8 cellular contexts compared by ENCODE assay signal in the genomic region with DNA sequence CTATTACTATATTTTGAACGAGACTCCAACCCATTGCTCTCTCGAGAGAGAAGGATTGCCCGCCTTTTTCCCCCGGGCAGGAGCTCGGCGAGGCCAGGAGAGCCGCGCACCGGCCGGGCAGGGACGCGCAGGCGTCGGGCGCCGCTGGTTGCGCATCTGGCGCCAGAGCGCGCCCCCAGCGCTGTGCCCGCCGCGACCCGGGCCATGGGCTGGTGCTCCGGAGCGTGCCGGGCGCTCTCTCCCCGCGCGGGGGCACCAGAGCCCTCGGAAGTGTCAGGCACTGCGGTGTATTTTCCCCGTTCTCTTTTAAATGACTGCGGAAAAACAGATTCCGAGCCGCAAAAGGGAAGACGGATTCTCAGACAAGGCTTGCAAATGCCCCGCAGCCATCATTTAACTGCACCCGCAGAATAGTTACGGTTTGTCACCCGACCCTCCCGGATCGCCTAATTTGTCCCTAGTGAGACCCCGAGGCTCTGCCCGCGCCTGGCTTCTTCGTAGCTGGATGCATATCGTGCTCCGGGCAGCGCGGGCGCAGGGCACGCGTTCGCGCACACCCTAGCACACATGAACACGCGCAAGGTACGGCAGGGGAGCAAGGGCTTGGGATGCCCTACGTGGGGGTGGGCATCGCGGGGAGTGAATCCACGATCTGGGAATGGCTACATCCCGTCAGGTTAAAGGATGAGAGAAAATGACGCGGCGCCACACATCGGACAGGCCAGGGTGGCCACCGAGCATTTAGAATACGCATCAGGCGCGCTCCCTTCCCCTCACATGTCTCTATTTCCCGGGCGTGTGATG. TPM values are rescaled to one million over a fixed set of nuclear protein-coding genes. Genes with fewer than 3 reads are reported as not detected.
A peak's percentile ranks its signal among the peaks of the same experiment; 100 is the strongest.
DNase-seq lines count a peak whose midpoint lies in the region; ATAC-seq and TF ChIP-seq lines count a peak whose summit lies in the region.

No MANE protein-coding gene starts in this region.

- peaks cover 0 to 4% of the 10 kb centered on the region in 2 donors for H3K9me3 Mint-ChIP-seq in activated naive CD4-positive, alpha-beta T cell treated with anti-CD3 and anti-CD28 coated beads, Interleukin-2, amount 50 U/mL, for 72 hours

- H3K27ac ChIP-seq in osteoblast (ENCODE audit: low read depth, low read length) = no peak overlapping the region

- H3K27ac Mint-ChIP-seq in activated naive CD4-positive, alpha-beta T cell treated with anti-CD3 and anti-CD28 coated beads, Interleukin-2, amount 50 U/mL, for 72 hours = peak overlapping the region in 1 of 2 donors; percentile 22

- ATAC-seq in GM18502 (IDR thresholded peaks at IDR 0.05; ENCODE audit: poor library complexity, unreplicated experiment) (peak; percentile 85), HG02981 (IDR thresholded peaks at IDR 0.05; ENCODE audit: unreplicated experiment) (peak; percentile 66)
- ATAC-seq in activated naive CD4-positive, alpha-beta T cell treated with anti-CD3 and anti-CD28 coated beads, Interleukin-2, amount 50 U/mL, for 72 hours = peak; percentile 40 to 85

- H3K36me3 Mint-ChIP-seq in activated naive CD4-positive, alpha-beta T cell treated with anti-CD3 and anti-CD28 coated beads, Interleukin-2, amount 50 U/mL, for 72 hours = peaks cover 0 to 16% of the 10 kb centered on the region in 2 donors

- H3K79me2 ChIP-seq in osteoblast (ENCODE audit: insufficient read depth, low read length) = no peaks in the 10 kb centered on the region

- no peaks in the 10 kb centered on the region for H3K9me3 ChIP-seq in osteoblast (ENCODE audit: low read depth, low read length)

- no peaks in the 10 kb centered on the region for H4K20me1 ChIP-seq in osteoblast (ENCODE audit: insufficient read depth, low read length)

- peak overlapping the region; percentile 74 for H3K4me2 ChIP-seq in osteoblast (ENCODE audit: insufficient read depth, low read length)

- peak overlapping the region; percentile 70 for H2AFZ ChIP-seq in osteoblast (ENCODE audit: low read length)

- in situ Hi-C loops in ACHN (cut with HindIII; ENCODE audit: low pct_ligation_motif_present, low pct_unique_long_range_greater_than_20kb, low sequenced_read_pairs) = no loop called here

- peak overlapping the region; percentile 63 for H3K4me3 ChIP-seq in osteoblast (ENCODE audit: insufficient read depth, low read length)

- peaks cover 30% of the 10 kb centered on the region for H3K27me3 ChIP-seq in osteoblast (ENCODE audit: insufficient read depth, low read length)

- TF ChIP-seq CTCF in osteoblast (IDR thresholded peaks at IDR 0.05; ENCODE audit: extremely low read depth, low read depth, low read length) = peak; percentile 21

- intact Hi-C loops in head of caudate nucleus (cut with DNase I) = loop anchor here (5.0 to 10.0 kb wide), 3 partner anchors 274 to 589 kb away; no protein-coding TSS in a partner anchor

- H3K36me3 ChIP-seq in osteoblast (ENCODE audit: insufficient read depth, low read length) = no peaks in the 10 kb centered on the region

- H3K4me1 ChIP-seq in osteoblast (ENCODE audit: insufficient read depth, low read length) = no peaks in the 10 kb centered on the region

- DNase-seq in ACHN = peak; percentile 37
- peak; percentile 82 for DNase-seq in NCI-H345 (lab: John Stamatoyannopoulos, UW)
- DNase-seq in activated naive CD4-positive, alpha-beta T cell treated with anti-CD3 and anti-CD28 coated beads, Interleukin-2, amount 50 U/mL, for 72 hours (ENCODE audit: low spot score in 2 of 2) = peak in 1 of 2 donors; percentile 58
- DNase-seq in head of caudate nucleus = peak; percentile 80 to 96 (median 91)
- DNase-seq in osteoblast (ENCODE audit: insufficient read length, low spot score, missing footprints) = peak; percentile 94
- DNase-seq in NAMALWA (ENCODE audit: low spot score) = no peak

RNA-seq across cellular contexts. Expression of gene NTRK2, which starts 1.1 kb away (rescaled TPM):
- under 1 TPM; 0.16 to 0.21 TPM for total RNA-seq in activated naive CD4-positive, alpha-beta T cell treated with anti-CD3 and anti-CD28 coated beads, Interleukin-2, amount 50 U/mL, for 72 hours
- 3.3 and 5.6 TPM in 2 replicates for total RNA-seq in osteoblast
